In the genomic region with DNA sequence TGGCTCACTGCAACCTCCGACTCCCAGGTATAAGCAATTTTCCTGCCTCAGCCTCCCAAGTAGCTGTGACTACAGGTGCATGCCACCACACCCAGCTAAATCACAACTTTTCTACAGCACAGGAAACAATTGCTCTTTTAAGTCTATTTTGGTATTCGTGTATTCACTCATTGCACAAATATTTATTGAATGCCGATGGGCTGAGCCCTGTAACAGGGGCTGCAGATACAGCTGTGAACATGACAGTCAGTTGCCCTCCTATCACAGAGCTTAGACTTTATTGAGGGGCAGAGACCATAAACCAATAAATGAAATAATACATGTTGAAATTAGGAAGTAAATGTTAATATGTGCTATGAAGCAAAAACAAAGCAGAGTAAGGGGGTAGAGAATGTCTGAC, we compare ENCODE assay signal across 19 cellular contexts.
"Had no signal": no experiment of that assay in that cellular context is flagged by ENCODE, and none has a peak within 500 bp of the region (broad histone marks: within the 10 kb centered on the region; RNA-seq: fewer than 3 reads in every experiment).

No MANE protein-coding gene starts in this region.

- H3K4me1 ChIP-seq: psoas muscle, right lobe of liver had no signal

- ATAC-seq: gastroesophageal sphincter; heart left ventricle; left ventricle myocardium superior; naive thymus-derived CD4-positive, alpha-beta T cell; psoas muscle; right lobe of liver; stimulated activated naive B cell treated with anti-CD40 and anti-IgM and Interleukin-4, amounts not matched to agents 10 μg/mL and 1 μg/mL and 100 μg/mL, for 72 hours; T-cell had no signal

- H3K9me3 ChIP-seq: esophagus muscularis mucosa, gastroesophageal sphincter, heart left ventricle, psoas muscle, right lobe of liver had no signal

- H3K27me3 ChIP-seq: cardiac muscle cell, esophagus muscularis mucosa, gastroesophageal sphincter, heart left ventricle, right lobe of liver had no signal

- DNase-seq: activated CD4-positive, alpha-beta T cell treated with anti-CD3 and anti-CD28 coated beads, Interleukin-2, amount 10 ng/mL, durations not matched to agents 24 days and 14 days; activated CD8-positive, alpha-beta memory T cell treated with anti-CD3 and anti-CD28 coated beads for 24 hours; activated gamma-delta T cell treated with Interleukin-2 at 50 U/mL for 16 hours; dermis blood vessel endothelial cell; effector memory CD4-positive, alpha-beta T cell; heart left ventricle; kidney glomerular epithelial cell; left ventricle myocardium superior; naive thymus-derived CD4-positive, alpha-beta T cell; psoas muscle; right lobe of liver; stimulated activated CD4-positive, alpha-beta T cell treated with anti-CD3 and anti-CD28 coated beads, Interleukin-4, amount 100 ng/mL, for 24 hours; stimulated activated naive B cell treated with anti-CD40 and anti-IgM and Interleukin-4, amounts not matched to agents 10 μg/mL and 1 μg/mL and 100 μg/mL, for 72 hours; T-cell had no signal

- FAIRE-seq: endothelial cell of umbilical vein had no signal

- H3K4me3 ChIP-seq: cardiac muscle cell, esophagus muscularis mucosa, gastroesophageal sphincter, heart left ventricle, psoas muscle, right lobe of liver, smooth muscle cell had no signal

- H3K27ac ChIP-seq: cardiac muscle cell, esophagus muscularis mucosa, gastroesophageal sphincter, heart left ventricle, psoas muscle, right lobe of liver had no signal

- H3K36me3 ChIP-seq: cardiac muscle cell, right lobe of liver had no signal
